Comparison of ENCODE assay signal across 21 cellular contexts in the genomic region with DNA sequence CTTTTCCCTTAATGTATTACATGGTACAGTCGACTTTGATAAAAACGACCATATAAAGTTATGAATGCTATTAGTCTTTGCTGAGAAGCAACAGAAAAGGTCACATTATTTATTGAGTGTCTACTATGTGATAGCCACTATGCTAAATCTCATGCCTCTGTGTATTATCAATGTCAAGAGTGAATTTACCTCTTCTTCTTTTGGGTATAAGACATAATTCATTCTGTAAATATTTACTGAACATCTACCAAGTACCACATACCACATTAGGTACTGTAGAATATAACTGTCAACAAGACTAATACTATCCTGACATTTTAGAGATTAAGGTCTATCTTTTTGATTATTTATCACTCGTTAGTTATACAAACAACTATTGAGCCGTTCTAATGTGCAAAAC.
DNase-seq lines count a peak whose midpoint lies in the region; TF ChIP-seq lines count a peak whose summit lies in the region.
"Had no signal": no experiment of that assay in that cellular context is flagged by ENCODE, and none has a peak within 500 bp of the region (broad histone marks: within the 10 kb centered on the region; RNA-seq: fewer than 3 reads in every experiment).

No MANE protein-coding gene starts in this region.

- peaks cover 6% of the 10 kb centered on the region for H3F3A ChIP-seq in smooth muscle cell (ENCODE audit: low read depth)

- H3K9me3 Mint-ChIP-seq in mesothelial cell of epicardium: peaks cover 30% of the 10 kb centered on the region
- H3K9me3 Mint-ChIP-seq in activated T-cell treated with anti-CD3 and anti-CD28 coated beads, Interleukin-2, amount 50 U/mL, for 24 hours: no peaks in the 10 kb centered on the region
- H3K9me3 Mint-ChIP-seq: CD14-positive monocyte; CD4-positive, alpha-beta memory T cell had no signal

- peak overlapping the region; percentile 47 for H3K27ac Mint-ChIP-seq in mesothelial cell of epicardium
- no peak overlapping the region for H3K27ac Mint-ChIP-seq in activated T-cell treated with anti-CD3 and anti-CD28 coated beads, Interleukin-2, amount 50 U/mL, for 24 hours
- H3K27ac Mint-ChIP-seq: CD14-positive monocyte; CD4-positive, alpha-beta memory T cell; CD4-positive, CD25-positive, alpha-beta regulatory T cell; CD8-positive, alpha-beta memory T cell had no signal

- H3K4me3 Mint-ChIP-seq in mesothelial cell of epicardium: no peak overlapping the region
- H3K4me3 Mint-ChIP-seq in activated T-cell treated with anti-CD3 and anti-CD28 coated beads, Interleukin-2, amount 50 U/mL, for 24 hours: no peak overlapping the region
- H3K4me3 Mint-ChIP-seq: CD14-positive monocyte; CD4-positive, alpha-beta memory T cell; CD4-positive, CD25-positive, alpha-beta regulatory T cell; CD8-positive, alpha-beta memory T cell had no signal

- no peaks in the 10 kb centered on the region for H3K36me3 ChIP-seq in smooth muscle cell (ENCODE audit: low read depth)
- H3K36me3 ChIP-seq: BE2C, BLaER1 had no signal

- H3K9ac ChIP-seq in smooth muscle cell (ENCODE audit: low read depth): no peak overlapping the region
- H3K9ac ChIP-seq: BLaER1 had no signal

- H3K4me1 Mint-ChIP-seq in mesothelial cell of epicardium: peaks cover 39% of the 10 kb centered on the region
- no peaks in the 10 kb centered on the region for H3K4me1 Mint-ChIP-seq in activated T-cell treated with anti-CD3 and anti-CD28 coated beads, Interleukin-2, amount 50 U/mL, for 24 hours (ENCODE audit: low read depth)
- H3K4me1 Mint-ChIP-seq: CD14-positive monocyte; CD4-positive, alpha-beta memory T cell; CD4-positive, CD25-positive, alpha-beta regulatory T cell; CD8-positive, alpha-beta memory T cell had no signal

- H3K27me3 Mint-ChIP-seq in mesothelial cell of epicardium (ENCODE audit: low read depth): no peaks in the 10 kb centered on the region
- peaks cover 21% of the 10 kb centered on the region for H3K27me3 Mint-ChIP-seq in activated T-cell treated with anti-CD3 and anti-CD28 coated beads, Interleukin-2, amount 50 U/mL, for 24 hours
- H3K27me3 Mint-ChIP-seq: CD4-positive, CD25-positive, alpha-beta regulatory T cell had no signal

- DNase-seq in amniotic epithelial cell (ENCODE audit: low read depth) (peak; percentile 78), fibroblast of villous mesenchyme (ENCODE audit: low read depth) (peak; percentile 74), mesothelial cell of epicardium (ENCODE audit: low spot score in 2 of 2, unreplicated experiment in 2 of 2) (no peak), smooth muscle cell (lab: John Stamatoyannopoulos, UW; ENCODE audit: unreplicated experiment) (no peak), DMS79 (lab: John Stamatoyannopoulos, UW) (no peak), amygdala (lab: John Stamatoyannopoulos, UW) (no peak)
- DNase-seq in activated T-cell treated with anti-CD3 and anti-CD28 coated beads, Interleukin-2, amount 50 U/mL, for 24 hours: no peak
- DNase-seq: 8988T; ACHN; BE2C; C1 segment of cervical spinal cord; CD4-positive, alpha-beta memory T cell; CD4-positive, CD25-positive, alpha-beta regulatory T cell; CD8-positive, alpha-beta memory T cell; COR-L47; DMS 273 treated with DMSO at 0.1 percent for 48 hours; DMS153; DMS79 treated with DMSO at 0.1 percent for 48 hours; GF-D8 had no signal

- no peaks in the 10 kb centered on the region for H3K27me3 ChIP-seq in smooth muscle cell (ENCODE audit: low read depth)
- H3K27me3 ChIP-seq: BE2C had no signal

- peak overlapping the region; percentile 74 for H3K27ac ChIP-seq in smooth muscle cell (ENCODE audit: low read depth)
- H3K27ac ChIP-seq: BLaER1 had no signal

- no peaks in the 10 kb centered on the region for H3K79me2 ChIP-seq in smooth muscle cell (ENCODE audit: low read depth)

- no peaks in the 10 kb centered on the region for H3K36me3 Mint-ChIP-seq in mesothelial cell of epicardium
- no peaks in the 10 kb centered on the region for H3K36me3 Mint-ChIP-seq in activated T-cell treated with anti-CD3 and anti-CD28 coated beads, Interleukin-2, amount 50 U/mL, for 24 hours (ENCODE audit: low read depth)
- H3K36me3 Mint-ChIP-seq: CD14-positive monocyte; CD4-positive, alpha-beta memory T cell; CD4-positive, CD25-positive, alpha-beta regulatory T cell; CD8-positive, alpha-beta memory T cell had no signal

- no peaks in the 10 kb centered on the region for H3K4me1 ChIP-seq in smooth muscle cell (ENCODE audit: low read depth)
- H3K4me1 ChIP-seq: BE2C, BLaER1 had no signal

- TF ChIP-seq CTCF in fibroblast of villous mesenchyme (IDR thresholded peaks at IDR 0.05; ENCODE audit: insufficient read depth, low read depth, low read length) (no peak), mesothelial cell of epicardium (IDR thresholded peaks at IDR 0.05; ENCODE audit: unreplicated experiment) (no peak), smooth muscle cell (IDR thresholded peaks at IDR 0.05; ENCODE audit: borderline replicate concordance, insufficient read depth, poor library complexity, severe bottlenecking) (no peak)

- H3K9me3 ChIP-seq in smooth muscle cell (replicated peaks; ENCODE audit: low read depth): no peaks in the 10 kb centered on the region
- H3K9me3 ChIP-seq: BE2C, BLaER1 had no signal

- H2AFZ ChIP-seq in smooth muscle cell (ENCODE audit: low read depth): no peak overlapping the region

- H4K20me1 ChIP-seq in smooth muscle cell (ENCODE audit: low read depth): no peaks in the 10 kb centered on the region
- H4K20me1 ChIP-seq: BLaER1 had no signal

- no peak overlapping the region for H3K4me2 ChIP-seq in smooth muscle cell
- H3K4me2 ChIP-seq: BLaER1 had no signal

- WGBS in smooth muscle cell (ENCODE audit: low lambda C conversion rate): 42% methylated on average over 4 of the region's 4 CpGs

- H3K4me3 ChIP-seq in fibroblast of villous mesenchyme (ENCODE audit: low read depth, low read length) (no peak overlapping the region), smooth muscle cell (no peak overlapping the region)
- H3K4me3 ChIP-seq: BLaER1 had no signal

Comparison
In these comparisons a context has a peak if more than half of its experiments do, and no peak if none do; other contexts are left out.
1. DNase-seq: peak in amniotic epithelial cell (single experiment) and fibroblast of villous mesenchyme (single experiment); none in mesothelial cell of epicardium (0 of 2), smooth muscle cell (single experiment), activated T-cell treated with anti-CD3 and anti-CD28 coated beads, Interleukin-2, amount 50 U/mL, for 24 hours (single experiment), DMS79 (single experiment) and amygdala (0 of 56).